ENCODE assay signal across 18 cellular contexts in the genomic region with DNA sequence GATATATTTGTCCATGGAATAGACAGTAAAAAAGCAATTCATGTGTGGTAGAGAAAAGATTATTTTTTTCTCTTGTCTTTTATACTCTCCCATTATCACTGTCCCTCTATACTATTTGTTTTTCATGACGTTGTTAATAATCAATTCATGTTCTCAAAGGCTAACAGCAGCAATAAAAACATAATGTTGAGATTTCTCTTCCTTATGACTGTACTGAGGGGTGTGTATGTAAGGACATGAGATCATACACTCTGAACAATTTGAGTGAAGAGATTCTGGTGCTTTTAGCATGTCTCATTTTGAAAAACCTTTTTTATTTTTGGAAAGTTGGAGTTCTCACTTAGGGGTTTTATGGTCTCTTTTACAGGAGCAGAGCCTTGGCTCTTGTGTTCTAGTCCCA. TPM values are rescaled to one million over a fixed set of nuclear protein-coding genes. Genes with fewer than 3 reads are reported as not detected.
DNase-seq lines count a peak whose midpoint lies in the region; ATAC-seq, FAIRE-seq and TF ChIP-seq lines count a peak whose summit lies in the region.
"Had no signal": no experiment of that assay in that cellular context is flagged by ENCODE, and none has a peak within 500 bp of the region (broad histone marks: within the 10 kb centered on the region; RNA-seq: fewer than 3 reads in every experiment).

No MANE protein-coding gene starts in this region.

- TF ChIP-seq POLR2A in Peyer's patch (IDR thresholded peaks at IDR 0.05), result peak in 1 of 2 donors; percentile 54
- TF ChIP-seq POLR2A in adrenal gland (IDR thresholded peaks at IDR 0.05), result no peak

- no peaks in the 10 kb centered on the region for H3K27me3 Mint-ChIP-seq in activated T-cell treated with anti-CD3 and anti-CD28 coated beads, Interleukin-2, amount 50 U/mL, for 4 hours (ENCODE audit: low read depth)

- no peaks in the 10 kb centered on the region for H3K9me3 Mint-ChIP-seq in activated T-cell treated with anti-CD3 and anti-CD28 coated beads, Interleukin-2, amount 50 U/mL, for 4 hours

- no peaks in the 10 kb centered on the region for H3K9me3 ChIP-seq in Peyer's patch
- H3K9me3 ChIP-seq in small intestine (ENCODE audit: control insufficient read depth, low read depth), result no peaks in the 10 kb centered on the region
- H3K9me3 ChIP-seq in osteoblast (ENCODE audit: low read depth, low read length), result no peaks in the 10 kb centered on the region
- no peaks in the 10 kb centered on the region for H3K9me3 ChIP-seq in adrenal gland (replicated peaks in 1 of 3)

- H2AFZ ChIP-seq in osteoblast (ENCODE audit: low read length), result no peak overlapping the region
- H2AFZ ChIP-seq: GM23248 had no signal

- H4K20me1 ChIP-seq in osteoblast (ENCODE audit: insufficient read depth, low read length), result no peaks in the 10 kb centered on the region

- WGBS in small intestine, 3 donors, result 3 to 50% (median 14%) methylated on average over 1 of the region's 1 CpG
- 54 to 67% (median 64%) methylated on average over 1 of the region's 1 CpG for WGBS in adrenal gland, 4 donors

- intact Hi-C loops in adrenal gland (cut with DNase I), result no loop called here

- DNase-seq in DMS153 (lab: John Stamatoyannopoulos, UW) (peak; percentile 49), Peyer's patch (no peak), kidney tubule cell (ENCODE audit: low spot score) (peak; percentile 11), small intestine (peak; percentile 92), osteoblast (ENCODE audit: insufficient read length, low spot score, missing footprints) (no peak), NCI-H510A (lab: John Stamatoyannopoulos, UW) (no peak), adrenal gland (no peak)
- DNase-seq in activated T-cell treated with anti-CD3 and anti-CD28 coated beads, Interleukin-2, amount 50 U/mL, for 4 hours, result no peak
- DNase-seq: GM23248, HCEC 1CT, KBM-7, NCI-H1048, NCI-H1436 treated with DMSO at 0.1 percent for 48 hours, NCI-H2081, NCI-H524 had no signal

- no peak overlapping the region for H3K4me3 Mint-ChIP-seq in activated T-cell treated with anti-CD3 and anti-CD28 coated beads, Interleukin-2, amount 50 U/mL, for 4 hours

- peak; percentile 86 for FAIRE-seq in small intestine (lab: Jason Lieb, UNC)

- TF ChIP-seq CTCF in Peyer's patch (IDR thresholded peaks at IDR 0.05) (no peak), osteoblast (IDR thresholded peaks at IDR 0.05; ENCODE audit: extremely low read depth, low read depth, low read length) (no peak), adrenal gland (IDR thresholded peaks at IDR 0.05) (no peak)

- H3K4me3 ChIP-seq in Peyer's patch (peak overlapping the region in 1 of 4 donors; percentile 2), small intestine (ENCODE audit: low read depth in 1 of 2, low read length in 2 of 2) (no peak overlapping the region), osteoblast (ENCODE audit: insufficient read depth, low read length) (no peak overlapping the region), adrenal gland (no peak overlapping the region)
- H3K4me3 ChIP-seq: GM23248, SK-N-MC had no signal

- H3K4me1 ChIP-seq in Peyer's patch, result peaks cover 0 to 32% (median 1%) of the 10 kb centered on the region in 4 donors
- peaks cover 0 to 11% of the 10 kb centered on the region in 2 donors for H3K4me1 ChIP-seq in small intestine (ENCODE audit: control insufficient read depth in 2 of 2, insufficient read depth in 1 of 2, low read depth in 1 of 2, low read length in 1 of 2)
- no peaks in the 10 kb centered on the region for H3K4me1 ChIP-seq in osteoblast (ENCODE audit: insufficient read depth, low read length)
- no peaks in the 10 kb centered on the region for H3K4me1 ChIP-seq in adrenal gland (replicated peaks in 1 of 2)

- H3K36me3 ChIP-seq in Peyer's patch, result no peaks in the 10 kb centered on the region
- no peaks in the 10 kb centered on the region for H3K36me3 ChIP-seq in small intestine (ENCODE audit: control insufficient read depth in 2 of 2, insufficient read depth in 2 of 2, low read length in 2 of 2)
- H3K36me3 ChIP-seq in osteoblast (ENCODE audit: insufficient read depth, low read length), result no peaks in the 10 kb centered on the region
- no peaks in the 10 kb centered on the region for H3K36me3 ChIP-seq in adrenal gland (replicated peaks in 1 of 2)

- H3K27ac ChIP-seq in Peyer's patch, result peak overlapping the region in 3 of 4 donors; percentile 71 to 88 (median 77)
- H3K27ac ChIP-seq in small intestine (ENCODE audit: low read depth in 1 of 2, low read length in 1 of 2), result peak overlapping the region; percentile 92 to 96
- H3K27ac ChIP-seq in osteoblast (ENCODE audit: low read depth, low read length), result no peak overlapping the region
- no peak overlapping the region for H3K27ac ChIP-seq in adrenal gland
- H3K27ac ChIP-seq: GM23248, SK-N-MC had no signal

- H3K79me2 ChIP-seq in osteoblast (ENCODE audit: insufficient read depth, low read length), result no peaks in the 10 kb centered on the region

- H3K36me3 Mint-ChIP-seq in activated T-cell treated with anti-CD3 and anti-CD28 coated beads, Interleukin-2, amount 50 U/mL, for 4 hours (ENCODE audit: insufficient read depth), result no peaks in the 10 kb centered on the region

- no peak overlapping the region for H3K4me2 ChIP-seq in osteoblast (ENCODE audit: insufficient read depth, low read length)

- no peak for ATAC-seq in activated T-cell treated with anti-CD3 and anti-CD28 coated beads, Interleukin-2, amount 50 U/mL, for 4 hours
- ATAC-seq: Right ventricle myocardium inferior had no signal

- H3K4me1 Mint-ChIP-seq in activated T-cell treated with anti-CD3 and anti-CD28 coated beads, Interleukin-2, amount 50 U/mL, for 4 hours (ENCODE audit: low read depth), result no peaks in the 10 kb centered on the region

- H3K27me3 ChIP-seq in Peyer's patch, result no peaks in the 10 kb centered on the region
- H3K27me3 ChIP-seq in small intestine (ENCODE audit: control insufficient read depth in 2 of 2, insufficient read depth in 2 of 2, low read length in 2 of 2), result no peaks in the 10 kb centered on the region
- no peaks in the 10 kb centered on the region for H3K27me3 ChIP-seq in osteoblast (ENCODE audit: insufficient read depth, low read length)
- H3K27me3 ChIP-seq in adrenal gland, result no peaks in the 10 kb centered on the region

RNA-seq across cellular contexts. Expression of a gene that starts 3.8 kb away (rescaled TPM):
- 100 to 1,000 TPM in 3 of 4 donors, 10 to 100 TPM in 1; 71.0 to 963 (median 558) TPM for total RNA-seq in Peyer's patch
- polyA plus RNA-seq in small intestine, result 1,000 to 10,000 TPM in 2 of 3 donors, 100 to 1,000 TPM in 1; 841 to 2,154 (median 1,300) TPM
- under 0.01 TPM in 1 of 2 replicates, not detected in the other for total RNA-seq in osteoblast
- under 1 TPM; 0.29 to 0.46 (median 0.30) TPM for total RNA-seq in activated T-cell treated with anti-CD3 and anti-CD28 coated beads, Interleukin-2, amount 50 U/mL, for 4 hours
- 10 to 100 TPM in 3 of 8 donors, 1 to 10 TPM in 5; 1.1 to 11.6 (median 5.5) TPM for total RNA-seq in adrenal gland
- polyA plus RNA-seq in adrenal gland, result 1 to 10 TPM in 2 of 3 donors, under 1 TPM in 1; 0.90 to 7.0 (median 4.3) TPM
- total RNA-seq: GM23248, M059J, Right ventricle myocardium inferior had no signal
- polyA plus RNA-seq: GM23248 had no signal

Comparison
In these comparisons a context has a peak if more than half of its experiments do, and no peak if none do; other contexts are left out.
1. DNase-seq: peak in DMS153 (single experiment), kidney tubule cell (single experiment) and small intestine (single experiment); none in Peyer's patch (0 of 3), osteoblast (single experiment), activated T-cell treated with anti-CD3 and anti-CD28 coated beads, Interleukin-2, amount 50 U/mL, for 4 hours (single experiment), NCI-H510A (single experiment) and adrenal gland (0 of 7).
2. H3K27ac ChIP-seq: peak in Peyer's patch (3 of 4) and small intestine (2 of 2); none in osteoblast (single experiment) and adrenal gland (0 of 5).
3. RNA of a gene that starts 3.8 kb away (total RNA-seq): 71.0 to 963 TPM in Peyer's patch; 1.1 to 11.6 TPM in adrenal gland, 0.29 to 0.46 TPM in activated T-cell treated with anti-CD3 and anti-CD28 coated beads, Interleukin-2, amount 50 U/mL, for 4 hours and under 0.01 TPM in osteoblast; every median in the first group is over 4 times any median in the second.